In genomic region chr11:36237341-36237740, GRCh38 we compare ENCODE assay signal across 8 cellular contexts. TPM values are rescaled to one million over a fixed set of nuclear protein-coding genes. Genes with fewer than 3 reads are reported as not detected.
"Had no signal": no experiment of that assay in that cellular context is flagged by ENCODE, and none has a peak within 500 bp of the region (broad histone marks: within the 10 kb centered on the region; RNA-seq: fewer than 3 reads in every experiment).

No MANE protein-coding gene starts in this region.

- FAIRE-seq: H1, H54, HepG2 had no signal

- H3K4me3 Mint-ChIP-seq: GM23338, H9, IgD-negative memory B cell had no signal

- H2AFZ ChIP-seq: GM23338 had no signal

- H3K9me3 Mint-ChIP-seq: GM23338, H9, IgD-negative memory B cell had no signal

- H3K4me3 ChIP-seq: GM23338 had no signal

- DNase-seq: H9, HCEC 1CT had no signal

- H3K4me2 ChIP-seq: GM23338 had no signal

- H3K27ac ChIP-seq: HL-60 had no signal

- H3K4me1 Mint-ChIP-seq: GM23338, IgD-negative memory B cell had no signal

- H3K27ac Mint-ChIP-seq: GM23338, H9, IgD-negative memory B cell had no signal

RNA-seq across cellular contexts. Expression of gene PRR5L, which starts 58.7 kb away (rescaled TPM):
- total RNA-seq: HepG2 had no signal
